Comparison of ENCODE assay signal across 8 cellular contexts in genomic region chr15:66566963-66567531, GRCh38. TPM values are rescaled to one million over a fixed set of nuclear protein-coding genes. Genes with fewer than 3 reads are reported as not detected.
DNase-seq lines count a peak whose midpoint lies in the region; ATAC-seq, FAIRE-seq and TF ChIP-seq lines count a peak whose summit lies in the region.

No MANE protein-coding gene starts in this region.

- no peaks in the 10 kb centered on the region for H4K20me1 ChIP-seq in HepG2 (ENCODE audit: insufficient read depth, low read length)

- H3K9ac ChIP-seq in HepG2 (ENCODE audit: insufficient read depth, low read depth, low read length) = peak overlapping the region; percentile 63

- CTCF ChIA-PET in HepG2 (lab: Yijun Ruan, JAX; ENCODE audit: low intra/inter-chr PET ratio, low total read pairs) = no interaction called here

- in situ Hi-C loops in HepG2 (cut with HindIII; ENCODE audit: extremely low pct_ligation_motif_present, low pct_unique_long_range_greater_than_20kb) = no loop called here

- H3K27ac ChIP-seq in WERI-Rb-1 (no peak overlapping the region), HepG2 (ENCODE audit: extremely low read length, insufficient read depth, low read length) (no peak overlapping the region)

- DNase-seq in AG08395 (ENCODE audit: low spot score) = peak; percentile 74
- peak; percentile 71 for DNase-seq in GM19238 (ENCODE audit: insufficient read length, low spot score)
- DNase-seq in NCI-H2227 treated with DMSO at 0.1 percent for 48 hours (lab: John Stamatoyannopoulos, UW) = peak; percentile 9
- DNase-seq in WERI-Rb-1 = peak; percentile 83
- DNase-seq in chondrocyte (ENCODE audit: low spot score) = no peak
- peak; percentile 76 for DNase-seq in HepG2 (ENCODE audit: low spot score)
- DNase-seq in stimulated activated CD4-positive, alpha-beta T cell treated with anti-CD3 and anti-CD28 coated beads, TNF-alpha, amount 100 ng/mL, for 4 hours (ENCODE audit: low read depth in 3 of 3) = peak in 2 of 3 experiments; percentile 4 to 42

- no peak overlapping the region for H3K4me3 Mint-ChIP-seq in chondrocyte (ENCODE audit: unreplicated experiment)

- intact Hi-C loops in HepG2 (cut with micrococcal nuclease; ENCODE audit: unreplicated experiment) = loop anchor here (5.0 kb wide), 1 partner anchor 60 kb away; the partner anchor contains the start of gene ZWILCH

- H3K36me3 ChIP-seq in WERI-Rb-1 (no peaks in the 10 kb centered on the region), HepG2 (replicated peaks in 1 of 2; ENCODE audit: control insufficient read depth in 1 of 2, insufficient read depth in 2 of 2, low read length in 2 of 2) (no peaks in the 10 kb centered on the region)

- H3K27ac Mint-ChIP-seq in chondrocyte (ENCODE audit: unreplicated experiment) = no peak overlapping the region

- H3K9me3 ChIP-seq in WERI-Rb-1 (ENCODE audit: severe bottlenecking) (no peaks in the 10 kb centered on the region), HepG2 (ENCODE audit: low read length) (no peaks in the 10 kb centered on the region)

- peak overlapping the region; percentile 97 for H2AFZ ChIP-seq in HepG2 (ENCODE audit: low read length)

- H3K4me3 ChIP-seq in WERI-Rb-1 (ENCODE audit: low read depth, low read length) (no peak overlapping the region), HepG2 (replicated peaks in 1 of 3; ENCODE audit: insufficient read depth in 1 of 3, low read depth in 2 of 3, low read length in 3 of 3) (peak overlapping the region; percentile 42 to 71 (median 55); a peak in 5 of 6 replicates)

- peak; percentile 90 for FAIRE-seq in HepG2 (lab: Jason Lieb, UNC)

- H3K27me3 Mint-ChIP-seq in chondrocyte (ENCODE audit: low read depth) = no peaks in the 10 kb centered on the region

- H3K9me3 Mint-ChIP-seq in chondrocyte (ENCODE audit: low read depth) = no peaks in the 10 kb centered on the region

- TF ChIP-seq EP300 in HepG2 (IDR thresholded peaks at IDR 0.05; ENCODE audit: low read depth in 2 of 2, low read length in 2 of 2) = no peak
- no peak for TF ChIP-seq EP300 in HepG2 (CRISPR knock-in tag; IDR thresholded peaks at IDR 0.05; ENCODE audit: borderline replicate concordance)

- peaks cover 20% of the 10 kb centered on the region for H3K4me1 Mint-ChIP-seq in chondrocyte (ENCODE audit: low read depth)

- 8% methylated on average over 9 of the region's 15 CpGs for WGBS in HepG2 (ENCODE audit: low lambda C conversion rate)

- H3K27me3 ChIP-seq in WERI-Rb-1 (ENCODE audit: insufficient read depth, low read depth, severe bottlenecking) (no peaks in the 10 kb centered on the region), HepG2 (ENCODE audit: control insufficient read depth in 1 of 2, insufficient read depth in 2 of 2, low read length in 2 of 2) (no peaks in the 10 kb centered on the region)

- no peaks in the 10 kb centered on the region for H3K36me3 Mint-ChIP-seq in chondrocyte (ENCODE audit: low read depth)

- POLR2A ChIA-PET in HepG2 (lab: Yijun Ruan, JAX) = interaction anchor here (1.9 kb wide), 1 partner anchor 15 kb away, joined by 6 read pairs; no protein-coding TSS in a partner anchor

- H3K79me2 ChIP-seq in HepG2 (ENCODE audit: insufficient read depth, low read length) = no peaks in the 10 kb centered on the region

- peak overlapping the region; percentile 99 for H3K4me2 ChIP-seq in HepG2 (ENCODE audit: low read depth, low read length)

- TF ChIP-seq CTCF in WERI-Rb-1 (IDR thresholded peaks at IDR 0.05; ENCODE audit: low read depth, low read length) (peak; percentile 50), chondrocyte (IDR thresholded peaks at IDR 0.05) (peak; percentile 86), HepG2 (CRISPR knock-in tag; IDR thresholded peaks at IDR 0.05) (peak; percentile 90)

- H3K4me1 ChIP-seq in HepG2 (ENCODE audit: insufficient read depth, low read length) = peaks cover 31% of the 10 kb centered on the region

- TF ChIP-seq POLR2A in HepG2 (IDR thresholded peaks at IDR 0.05; ENCODE audit: insufficient read depth in 1 of 2, low read depth in 2 of 2, low read length in 2 of 2) = no peak

- no peak for TF ChIP-seq RAD21 in HepG2 (CRISPR knock-in tag; IDR thresholded peaks at IDR 0.05)

- no TSS peak for BruUV-seq in HepG2 (replicated peaks; lab: Mats Ljungman, UMichigan)

- peak; percentile 76 for ATAC-seq in HepG2
- no peak for ATAC-seq in HG02885 (IDR thresholded peaks at IDR 0.05; ENCODE audit: poor library complexity, unreplicated experiment)

TF ChIP-seq in HepG2, 621 proteins besides CTCF, POLR2A, EP300 and RAD21 (continues in another document):
- TF ChIP-seq REPIN1 (CRISPR knock-in tag; IDR thresholded peaks at IDR 0.05; ENCODE audit: borderline replicate concordance, low read depth) = peak; percentile 51; the same call in 1 of the 2 replicates
- TF ChIP-seq SRY (CRISPR knock-in tag; IDR thresholded peaks at IDR 0.05) = no peak
- TF ChIP-seq, protein P1, sequence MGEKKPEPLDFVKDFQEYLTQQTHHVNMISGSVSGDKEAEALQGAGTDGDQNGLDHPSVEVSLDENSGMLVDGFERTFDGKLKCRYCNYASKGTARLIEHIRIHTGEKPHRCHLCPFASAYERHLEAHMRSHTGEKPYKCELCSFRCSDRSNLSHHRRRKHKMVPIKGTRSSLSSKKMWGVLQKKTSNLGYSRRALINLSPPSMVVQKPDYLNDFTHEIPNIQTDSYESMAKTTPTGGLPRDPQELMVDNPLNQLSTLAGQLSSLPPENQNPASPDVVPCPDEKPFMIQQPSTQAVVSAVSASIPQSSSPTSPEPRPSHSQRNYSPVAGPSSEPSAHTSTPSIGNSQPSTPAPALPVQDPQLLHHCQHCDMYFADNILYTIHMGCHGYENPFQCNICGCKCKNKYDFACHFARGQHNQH (CRISPR knock-in tag; IDR thresholded peaks at IDR 0.05) = peak; percentile 53; the same call in 1 of the 2 replicates
- TF ChIP-seq, protein P2, sequence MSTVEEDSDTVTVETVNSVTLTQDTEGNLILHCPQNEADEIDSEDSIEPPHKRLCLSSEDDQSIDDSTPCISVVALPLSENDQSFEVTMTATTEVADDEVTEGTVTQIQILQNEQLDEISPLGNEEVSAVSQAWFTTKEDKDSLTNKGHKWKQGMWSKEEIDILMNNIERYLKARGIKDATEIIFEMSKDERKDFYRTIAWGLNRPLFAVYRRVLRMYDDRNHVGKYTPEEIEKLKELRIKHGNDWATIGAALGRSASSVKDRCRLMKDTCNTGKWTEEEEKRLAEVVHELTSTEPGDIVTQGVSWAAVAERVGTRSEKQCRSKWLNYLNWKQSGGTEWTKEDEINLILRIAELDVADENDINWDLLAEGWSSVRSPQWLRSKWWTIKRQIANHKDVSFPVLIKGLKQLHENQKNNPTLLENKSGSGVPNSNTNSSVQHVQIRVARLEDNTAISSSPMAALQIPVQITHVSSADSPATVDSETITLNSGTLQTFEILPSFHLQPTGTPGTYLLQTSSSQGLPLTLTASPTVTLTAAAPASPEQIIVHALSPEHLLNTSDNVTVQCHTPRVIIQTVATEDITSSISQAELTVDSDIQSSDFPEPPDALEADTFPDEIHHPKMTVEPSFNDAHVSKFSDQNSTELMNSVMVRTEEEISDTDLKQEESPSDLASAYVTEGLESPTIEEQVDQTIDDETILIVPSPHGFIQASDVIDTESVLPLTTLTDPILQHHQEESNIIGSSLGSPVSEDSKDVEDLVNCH (CRISPR knock-in tag; IDR thresholded peaks at IDR 0.05) = no peak
- no peak for TF ChIP-seq MXI1 (IDR thresholded peaks at IDR 0.05; ENCODE audit: borderline replicate concordance, low read depth, low read length)
- TF ChIP-seq FOXO4 (CRISPR knock-in tag; conservative IDR thresholded peaks at IDR 0.05) = no peak
- peak; percentile 96 for TF ChIP-seq ZNF3 (CRISPR knock-in tag; IDR thresholded peaks at IDR 0.05)
- no peak for TF ChIP-seq RNF2 (conservative IDR thresholded peaks at IDR 0.05; ENCODE audit: low read depth)
- TF ChIP-seq GABPB1 (CRISPR knock-in tag; IDR thresholded peaks at IDR 0.05) = no peak
- TF ChIP-seq ETV5 (CRISPR knock-in tag; IDR thresholded peaks at IDR 0.05; ENCODE audit: borderline replicate concordance) = 0 out of 2 replicates have a peak, but pooled peaks have one; percentile 14
- peak; percentile 32; the same call in 1 of the 2 replicates for TF ChIP-seq MYC (CRISPR knock-in tag; IDR thresholded peaks at IDR 0.05; ENCODE audit: borderline replicate concordance)

RNA-seq across cellular contexts. Expression of gene LCTL, which starts 1.2 kb away (rescaled TPM):
- 0.31 to 0.50 TPM (median 0.31 TPM) in 3 replicates for total RNA-seq in chondrocyte
- total RNA-seq in HepG2 (2016; rRNA removed; fragmentation: Illumina TruSeq; extraction: Trizol) = 1.1 and 1.4 TPM in 2 replicates
- 0.09 and 0.20 TPM in 2 replicates for total RNA-seq in HepG2 (2016; cell fraction: cytosol; rRNA removed; fragmentation: Illumina TruSeq; extraction: Trizol; ENCODE audit: low read depth)
- 1.0 and 1.1 TPM in 2 replicates for total RNA-seq in HepG2 (2016; cell fraction: insoluble cytoplasmic fraction; rRNA removed; fragmentation: Illumina TruSeq; extraction: Trizol)
- total RNA-seq in HepG2 (2016; cell fraction: membrane; rRNA removed; fragmentation: Illumina TruSeq; extraction: Trizol) = 0.21 and 0.37 TPM in 2 replicates
- 0.40 and 0.41 TPM in 2 replicates for total RNA-seq in HepG2 (2016; cell fraction: nucleus; rRNA removed; fragmentation: Illumina TruSeq; extraction: Trizol)
- 0.54 and 0.96 TPM in 2 replicates for polyA plus RNA-seq in HepG2 (2011; rRNA removed)
- polyA plus RNA-seq in HepG2 (2011; cell fraction: cytosol; rRNA removed) = 1.0 and 1.6 TPM in 2 replicates
- 0.43 and 0.95 TPM in 2 replicates for polyA plus RNA-seq in HepG2 (2011; cell fraction: nucleus; rRNA removed)
- polyA plus RNA-seq in HepG2 (2012) = 0.15 and 0.31 TPM in 2 replicates
- 0.09 and 0.10 TPM in 2 replicates for polyA plus RNA-seq in HepG2 (2016; cell fraction: cytosol; fragmentation: Illumina TruSeq; extraction: Trizol; ENCODE audit: low read depth)
- 0.98 and 1.1 TPM in 2 replicates for polyA plus RNA-seq in HepG2 (2016; cell fraction: insoluble cytoplasmic fraction; fragmentation: Illumina TruSeq; extraction: Trizol; ENCODE audit: low read depth)
- 0.08 and 0.29 TPM in 2 replicates for polyA plus RNA-seq in HepG2 (2016; cell fraction: membrane; fragmentation: Illumina TruSeq; extraction: Trizol; ENCODE audit: low read depth)
- polyA plus RNA-seq in HepG2 (2016; cell fraction: nucleus; fragmentation: Illumina TruSeq; extraction: Trizol; ENCODE audit: insufficient read depth, low read depth) = 0.57 and 0.70 TPM in 2 replicates
- 0.46 TPM in 1 of 2 replicates, not detected in the other for polyA minus RNA-seq in HepG2 (2011; rRNA and poly(A)+ RNA removed; ENCODE audit: low replicate concordance)
- polyA minus RNA-seq in HepG2 (2011; cell fraction: cytosol; rRNA and poly(A)+ RNA removed) = 0.97 TPM in 1 of 2 replicates, not detected in the other
- polyA minus RNA-seq in HepG2 (2011; cell fraction: nucleus; rRNA and poly(A)+ RNA removed) = 0.37 and 0.64 TPM in 2 replicates
